In the genomic region with DNA sequence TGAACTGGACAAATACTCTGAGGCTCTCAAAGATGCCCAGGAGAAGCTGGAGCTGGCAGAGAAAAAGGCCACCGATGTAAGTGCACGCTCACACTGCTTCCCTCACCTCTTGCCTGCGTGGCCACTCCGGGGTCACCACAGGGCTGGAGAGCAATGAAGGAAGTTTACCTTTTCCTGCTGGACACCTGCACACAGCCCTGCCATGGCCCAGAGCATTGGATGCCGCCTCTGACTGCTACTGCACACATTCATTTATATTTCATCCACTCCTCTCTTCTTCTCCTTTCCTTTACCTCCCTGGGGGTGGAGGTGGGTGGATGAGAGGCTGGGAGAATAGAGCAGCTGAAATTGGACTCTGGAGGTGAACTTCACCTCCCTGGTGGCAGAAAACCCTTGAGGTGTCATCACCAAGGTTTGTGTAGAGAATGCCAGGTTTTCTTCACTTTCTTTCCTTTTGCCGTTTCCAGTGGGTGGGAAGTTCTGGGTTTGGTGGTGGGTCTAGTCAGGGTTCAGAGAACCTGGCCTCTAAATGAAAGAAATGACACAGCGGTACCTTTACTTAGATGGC, we compare ENCODE assay signal across 10 cellular contexts. TPM values are rescaled to one million over a fixed set of nuclear protein-coding genes. Genes with fewer than 3 reads are reported as not detected.
A peak's percentile ranks its signal among the peaks of the same experiment; 100 is the strongest.
DNase-seq lines count a peak whose midpoint lies in the region; ATAC-seq, FAIRE-seq and TF ChIP-seq lines count a peak whose summit lies in the region.
"Had no signal": no experiment of that assay in that cellular context is flagged by ENCODE, and none has a peak within 500 bp of the region (broad histone marks: within the 10 kb centered on the region; RNA-seq: fewer than 3 reads in every experiment).

No MANE protein-coding gene starts in this region.

- H3K4me2 ChIP-seq in keratinocyte (ENCODE audit: control insufficient read depth, extremely low read depth, insufficient read depth, low read depth, low read length) = peak overlapping the region; percentile 84

- dilution Hi-C loops in keratinocyte (cut with MboI; ENCODE audit: extremely low pct_ligation_motif_present, low sequenced_read_pairs) = loop anchor here (25.0 kb wide), 1 partner anchor 282 kb away; no protein-coding TSS in a partner anchor

- H3K4me1 ChIP-seq in HAP-1 = peaks cover 41% of the 10 kb centered on the region
- H3K4me1 ChIP-seq in keratinocyte (ENCODE audit: control insufficient read depth, extremely low read depth, insufficient read depth, low read length) = peaks cover 67% of the 10 kb centered on the region

- in situ Hi-C loops in HAP-1 (cut with MboI; ENCODE audit: low sequenced_read_pairs) (no loop called here), astrocyte of the cerebellum (cut with HindIII; ENCODE audit: low sequenced_read_pairs) (loop anchor here (10.0 kb wide), 1 partner anchor 159 kb away; no protein-coding TSS in a partner anchor)

- H3K27ac ChIP-seq in keratinocyte (ENCODE audit: control insufficient read depth, insufficient read depth, low read length) (no peak overlapping the region), skin epidermis (peak overlapping the region in 13 of 21 experiments; percentile 57 to 91 (median 71))

- no peak overlapping the region for H2AFZ ChIP-seq in keratinocyte (ENCODE audit: control insufficient read depth, low read length)

- H3K9me3 ChIP-seq in HAP-1 (no peaks in the 10 kb centered on the region), keratinocyte (ENCODE audit: control insufficient read depth, low read depth, low read length) (peaks cover 3% of the 10 kb centered on the region)

- TF ChIP-seq CTCF in astrocyte of the cerebellum (IDR thresholded peaks at IDR 0.05; ENCODE audit: low read depth, low read length, missing control alignments) = no peak
- no peak for TF ChIP-seq CTCF in keratinocyte (optimal IDR thresholded peaks at IDR 0.05 in 1 of 3, IDR thresholded peaks at IDR 0.05 in 1 of 3, conservative IDR thresholded peaks at IDR 0.05 in 1 of 3; ENCODE audit: extremely low read depth in 1 of 3, insufficient read depth in 2 of 3, low read length in 3 of 3)

- no peaks in the 10 kb centered on the region for H4K20me1 ChIP-seq in keratinocyte (ENCODE audit: control insufficient read depth, extremely low read depth, insufficient read depth, low read length)

- peak overlapping the region; percentile 63 for H3K9ac ChIP-seq in keratinocyte (ENCODE audit: control insufficient read depth, extremely low read depth, insufficient read depth, low read length)

- H3K9me1 ChIP-seq in keratinocyte (ENCODE audit: control insufficient read depth, extremely low read depth, insufficient read depth, low read length) = no peaks in the 10 kb centered on the region

- ATAC-seq in GM21576 (IDR thresholded peaks at IDR 0.05; ENCODE audit: unreplicated experiment) (no peak), GM21423 (IDR thresholded peaks at IDR 0.05; ENCODE audit: unreplicated experiment) (no peak)

- peaks cover 25% of the 10 kb centered on the region for H3K36me3 ChIP-seq in HAP-1 (replicated peaks)
- peaks cover 0 to 5% of the 10 kb centered on the region in 2 experiments for H3K36me3 ChIP-seq in keratinocyte (ENCODE audit: control insufficient read depth in 2 of 2, extremely low read depth in 1 of 2, insufficient read depth in 2 of 2, low read length in 2 of 2)

- H3K27me3 ChIP-seq in HAP-1 (ENCODE audit: low read depth) = no peaks in the 10 kb centered on the region
- H3K27me3 ChIP-seq in keratinocyte (ENCODE audit: control insufficient read depth, extremely low read depth, insufficient read depth, low read length) = no peaks in the 10 kb centered on the region

- FAIRE-seq in keratinocyte (lab: Jason Lieb, UNC) = no peak

- H3K4me3 ChIP-seq in HAP-1 (peak overlapping the region; percentile 53), astrocyte of the cerebellum (ENCODE audit: low read depth, low read length) (peak overlapping the region; percentile 97), keratinocyte (ENCODE audit: control insufficient read depth in 2 of 3, extremely low read depth in 1 of 3, insufficient read depth in 2 of 3, low read depth in 1 of 3, low read length in 3 of 3) (peak overlapping the region; percentile 74 to 87 (median 84)), skin epidermis (peak overlapping the region; percentile 47 to 60 (median 54))

- DNase-seq in HAP-1 (ENCODE audit: low spot score in 2 of 2) (no peak), astrocyte of the cerebellum (ENCODE audit: low read depth) (no peak), keratinocyte (ENCODE audit: low read depth, low spot score) (no peak), NCI-H1930 (lab: John Stamatoyannopoulos, UW) (no peak), NCI-H345 (lab: John Stamatoyannopoulos, UW) (no peak)
- DNase-seq: NCI-H510A; stimulated activated naive CD4-positive, alpha-beta T cell treated with Interleukin-2 at 50 U/mL for 16 hours had no signal

- peaks cover 32% of the 10 kb centered on the region for H3K79me2 ChIP-seq in keratinocyte (ENCODE audit: control insufficient read depth, insufficient read depth, low read length)

RNA-seq across cellular contexts. Expression of a gene that starts 1.6 kb away (rescaled TPM):
- 348 to 381 TPM (median 370 TPM) in 3 replicates for polyA plus RNA-seq in keratinocyte
- polyA plus RNA-seq in keratinocyte (2011; ENCODE audit: low read depth) = 470 TPM
- polyA plus RNA-seq in keratinocyte (2011; cell fraction: cytosol; rRNA removed) = 448 and 582 TPM in 2 replicates
- 562 and 605 TPM in 2 replicates for polyA plus RNA-seq in keratinocyte (2011; cell fraction: nucleus; rRNA removed)
- polyA plus RNA-seq in keratinocyte (2012; ENCODE audit: low replicate concordance) = 162 and 249 TPM in 2 replicates
- polyA minus RNA-seq in keratinocyte = 94.6 to 233 TPM (median 200 TPM) in 3 replicates
- 239 TPM for polyA minus RNA-seq in keratinocyte (2011; cell fraction: cytosol; rRNA and poly(A)+ RNA removed)
- polyA minus RNA-seq in keratinocyte (2011; cell fraction: nucleus; rRNA and poly(A)+ RNA removed) = 234 and 444 TPM in 2 replicates
